ENCODE assay signal across 11 cellular contexts in the genomic region with DNA sequence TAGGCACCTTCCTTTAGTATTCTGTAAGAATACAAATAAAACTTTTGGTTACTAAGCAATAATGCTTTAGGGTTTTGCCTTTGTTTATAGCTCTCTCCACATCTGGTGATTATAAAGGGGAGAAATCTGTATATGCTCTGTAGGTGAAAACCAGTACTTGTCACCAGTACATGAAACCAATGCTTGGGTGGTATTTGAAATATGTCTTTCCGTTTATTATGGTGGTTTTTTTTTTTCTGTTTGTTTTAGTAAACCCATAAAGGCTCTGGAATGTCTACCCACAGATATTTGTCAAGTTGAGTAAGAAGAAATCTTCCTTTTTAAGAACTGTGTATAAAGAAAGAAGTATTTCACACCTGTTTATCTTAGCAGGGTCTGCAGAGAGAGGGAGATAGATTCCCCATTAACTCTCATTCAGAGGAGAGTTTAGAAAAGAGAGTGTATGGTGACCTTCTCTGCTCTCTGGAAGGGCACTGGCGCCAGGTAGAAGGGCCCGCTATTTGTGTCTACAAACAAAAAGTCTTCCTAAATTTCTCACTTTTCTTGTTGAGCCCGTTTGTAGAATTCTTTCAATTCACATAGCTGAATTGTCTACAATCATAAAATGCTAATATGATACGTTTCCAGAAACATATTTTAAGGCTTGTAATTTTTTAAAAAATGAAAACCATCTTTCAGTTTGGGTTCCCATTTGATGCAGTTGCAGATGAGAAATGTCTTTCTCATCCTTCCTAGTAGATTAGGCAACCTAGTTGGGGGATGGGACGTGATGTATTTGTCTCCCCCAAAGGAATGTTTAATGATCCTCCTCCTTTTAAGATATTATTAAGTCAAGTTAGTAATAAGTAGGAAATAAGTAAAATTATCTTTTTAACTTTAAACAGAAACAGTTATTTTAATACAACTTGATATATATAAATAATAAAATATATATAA. TPM values are rescaled to one million over a fixed set of nuclear protein-coding genes. Genes with fewer than 3 reads are reported as not detected.
A peak's percentile ranks its signal among the peaks of the same experiment; 100 is the strongest.
DNase-seq lines count a peak whose midpoint lies in the region; FAIRE-seq and TF ChIP-seq lines count a peak whose summit lies in the region.
"Had no signal": no experiment of that assay in that cellular context is flagged by ENCODE, and none has a peak within 500 bp of the region (broad histone marks: within the 10 kb centered on the region; RNA-seq: fewer than 3 reads in every experiment).

No MANE protein-coding gene starts in this region.

- TF ChIP-seq CTCF in foreskin fibroblast (IDR thresholded peaks at IDR 0.05; ENCODE audit: low read depth, low read length) = no peak
- no peak for TF ChIP-seq CTCF in endothelial cell (IDR thresholded peaks at IDR 0.05; ENCODE audit: unreplicated experiment)

- H3K79me2 ChIP-seq in GM23248 (ENCODE audit: insufficient read depth) = peaks cover 81% of the 10 kb centered on the region

- intact Hi-C loops in head of caudate nucleus (cut with DNase I) = no loop called here

- H3K4me1 ChIP-seq in GM23248 (ENCODE audit: insufficient read depth) (peaks cover 24% of the 10 kb centered on the region), SJCRH30 (peaks cover 13% of the 10 kb centered on the region), skeletal muscle satellite cell (ENCODE audit: control insufficient read depth, insufficient read depth, low read length) (peaks cover 16% of the 10 kb centered on the region)
- H3K4me1 ChIP-seq: pancreas had no signal

- peak overlapping the region; percentile 12 for H3K4me3 ChIP-seq in GM23248
- no peak overlapping the region for H3K4me3 ChIP-seq in SJCRH30
- no peak overlapping the region for H3K4me3 ChIP-seq in foreskin fibroblast (ENCODE audit: low read depth in 1 of 2, low read length in 2 of 2)
- no peak overlapping the region for H3K4me3 ChIP-seq in skeletal muscle satellite cell (ENCODE audit: low read length)
- H3K4me3 ChIP-seq: pancreas had no signal

- no peaks in the 10 kb centered on the region for H3K36me3 ChIP-seq in GM23248 (ENCODE audit: low read depth)
- H3K36me3 ChIP-seq in SJCRH30 = no peaks in the 10 kb centered on the region
- H3K36me3 ChIP-seq in skeletal muscle satellite cell (ENCODE audit: insufficient read depth, low read length) = no peaks in the 10 kb centered on the region
- H3K36me3 ChIP-seq: pancreas had no signal

- H3K27ac Mint-ChIP-seq in endothelial cell (ENCODE audit: unreplicated experiment) = no peak overlapping the region

- H3K9me2 ChIP-seq in GM23248 (ENCODE audit: insufficient read depth) = no peaks in the 10 kb centered on the region

- FAIRE-seq in GM19239 (lab: Jason Lieb, UNC) = no peak
- FAIRE-seq: colon, pancreas had no signal

- no peak overlapping the region for H3K4me3 Mint-ChIP-seq in endothelial cell (ENCODE audit: unreplicated experiment)

- H3K4me1 Mint-ChIP-seq in endothelial cell (ENCODE audit: unreplicated experiment) = peaks cover 6% of the 10 kb centered on the region

- H3F3A ChIP-seq in GM23248 (ENCODE audit: insufficient read depth) = peaks cover 39% of the 10 kb centered on the region

- WGBS in GM23248 (ENCODE audit: low coverage in 1 of 2, low lambda C conversion rate in 2 of 2, missing lambda C conversion rate in 2 of 2), 2 experiments = 27% methylated on average over 6 of the region's 6 CpGs

- H3K27me3 ChIP-seq in GM23248 (replicated peaks; ENCODE audit: insufficient read depth) (no peaks in the 10 kb centered on the region), SJCRH30 (no peaks in the 10 kb centered on the region), skeletal muscle satellite cell (ENCODE audit: control insufficient read depth, insufficient read depth, low read length) (no peaks in the 10 kb centered on the region)
- H3K27me3 ChIP-seq: pancreas had no signal

- no peak overlapping the region for H2AFZ ChIP-seq in GM23248

- peak; percentile 76 for DNase-seq in GM23248
- DNase-seq in SJCRH30 = peak in 1 of 2 experiments; percentile 35
- peak; percentile 56 to 67 for DNase-seq in foreskin fibroblast
- no peak for DNase-seq in endothelial cell (ENCODE audit: low spot score)
- no peak for DNase-seq in GM19239 (ENCODE audit: insufficient read length, low spot score)
- DNase-seq in head of caudate nucleus = no peak
- DNase-seq in NCI-H1694 (lab: John Stamatoyannopoulos, UW) = no peak
- DNase-seq: NCI-H2171 treated with DMSO at 0.1 percent for 48 hours, pancreas had no signal

- H3K27ac ChIP-seq in GM23248 (peak overlapping the region; percentile 71), SJCRH30 (peak overlapping the region; percentile 43; the same call in 1 of the 2 replicates)

- in situ Hi-C loops in GM23248 (cut with MboI) = no loop called here

- H3K9me3 ChIP-seq in GM23248 (ENCODE audit: low read depth) = no peaks in the 10 kb centered on the region
- H3K9me3 ChIP-seq in SJCRH30 (replicated peaks) = no peaks in the 10 kb centered on the region; the same call in 1 of the 2 replicates
- H3K9me3 ChIP-seq in skeletal muscle satellite cell (replicated peaks; ENCODE audit: low read length) = no peaks in the 10 kb centered on the region
- H3K9me3 ChIP-seq: pancreas had no signal

- no peaks in the 10 kb centered on the region for H3K9me3 Mint-ChIP-seq in endothelial cell (ENCODE audit: unreplicated experiment)

- H4K20me1 ChIP-seq in GM23248 (ENCODE audit: insufficient read depth) = no peaks in the 10 kb centered on the region

- H3K27me3 Mint-ChIP-seq in endothelial cell (ENCODE audit: unreplicated experiment) = no peaks in the 10 kb centered on the region

- H3K36me3 Mint-ChIP-seq in endothelial cell (ENCODE audit: low read depth, unreplicated experiment) = no peaks in the 10 kb centered on the region

- H3K4me2 ChIP-seq in GM23248 (ENCODE audit: unreplicated experiment) (peak overlapping the region; percentile 68), skeletal muscle satellite cell (ENCODE audit: low read length) (peak overlapping the region; percentile 73)

- H3K9ac ChIP-seq in GM23248 (peak overlapping the region; percentile 55), skeletal muscle satellite cell (ENCODE audit: low read depth, low read length) (peak overlapping the region; percentile 55)

RNA-seq across cellular contexts. Expression of a gene that starts 33.9 kb away (rescaled TPM):
- 55.0 and 57.3 TPM in 2 replicates for total RNA-seq in GM23248 (2014; rRNA removed; shearing (Covaris generic))
- polyA plus RNA-seq in GM23248 (2016; fragmentation: Nextera tagmentation; extraction: Ambion mirVana) = 68.9 and 71.6 TPM in 2 replicates
- 30.9 and 34.7 TPM in 2 replicates for total RNA-seq in SJCRH30 (2014; rRNA removed; shearing (Covaris generic))
- 62.3 and 98.9 TPM in 2 replicates for total RNA-seq in skeletal muscle satellite cell (2012; rRNA removed)
- total RNA-seq in endothelial cell (ENCODE audit: unreplicated experiment) = 11.8 TPM

Comparison
In these comparisons a context has a peak if more than half of its experiments do, and no peak if none do; other contexts are left out.
1. DNase-seq: peak in GM23248 (single experiment) and foreskin fibroblast (2 of 2); none in endothelial cell (single experiment), GM19239 (single experiment), head of caudate nucleus (0 of 42) and NCI-H1694 (single experiment).